1 cellular context compared by ENCODE assay signal in the genomic region with DNA sequence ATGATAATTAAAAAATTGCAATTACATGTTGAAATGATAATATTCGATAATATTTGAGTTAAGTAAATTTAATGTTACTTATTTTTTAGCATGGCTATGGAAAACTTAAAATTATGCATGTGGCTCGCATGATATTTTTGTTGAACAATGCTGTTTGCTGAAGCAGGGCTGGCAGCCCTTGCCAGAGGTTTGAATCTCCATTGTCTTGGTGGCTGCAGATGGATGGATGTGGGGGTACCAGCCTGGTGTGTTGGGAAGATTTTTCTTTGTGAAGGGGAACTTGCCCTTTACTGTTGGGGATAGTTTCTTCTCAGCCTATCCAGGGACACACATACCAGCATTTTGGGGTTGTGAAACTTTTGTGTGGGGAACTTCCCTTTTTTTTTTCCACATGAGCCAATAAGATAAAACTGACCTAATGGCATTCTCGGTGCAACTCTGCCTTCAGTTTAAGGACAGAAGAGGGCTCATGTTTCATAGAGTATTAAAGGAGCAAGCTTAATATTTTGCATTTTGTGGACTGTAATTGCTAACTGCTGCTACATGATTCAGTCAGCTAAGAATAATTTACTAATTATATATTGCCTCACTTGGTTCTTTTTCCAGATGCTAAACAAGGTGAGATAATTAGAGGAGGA.
TF ChIP-seq lines count a peak whose summit lies in the region.

No MANE protein-coding gene starts in this region.

TF ChIP-seq in IMR-90, 13 proteins besides CTCF, POLR2A, EP300 and RAD21:
- peak; percentile 66 for TF ChIP-seq CEBPB (IDR thresholded peaks at IDR 0.05; ENCODE audit: low read depth, low read length)
- TF ChIP-seq BHLHE40 (IDR thresholded peaks at IDR 0.05; ENCODE audit: low read depth, low read length): no peak
